Comparison of ENCODE assay signal across 8 cellular contexts in the genomic region with DNA sequence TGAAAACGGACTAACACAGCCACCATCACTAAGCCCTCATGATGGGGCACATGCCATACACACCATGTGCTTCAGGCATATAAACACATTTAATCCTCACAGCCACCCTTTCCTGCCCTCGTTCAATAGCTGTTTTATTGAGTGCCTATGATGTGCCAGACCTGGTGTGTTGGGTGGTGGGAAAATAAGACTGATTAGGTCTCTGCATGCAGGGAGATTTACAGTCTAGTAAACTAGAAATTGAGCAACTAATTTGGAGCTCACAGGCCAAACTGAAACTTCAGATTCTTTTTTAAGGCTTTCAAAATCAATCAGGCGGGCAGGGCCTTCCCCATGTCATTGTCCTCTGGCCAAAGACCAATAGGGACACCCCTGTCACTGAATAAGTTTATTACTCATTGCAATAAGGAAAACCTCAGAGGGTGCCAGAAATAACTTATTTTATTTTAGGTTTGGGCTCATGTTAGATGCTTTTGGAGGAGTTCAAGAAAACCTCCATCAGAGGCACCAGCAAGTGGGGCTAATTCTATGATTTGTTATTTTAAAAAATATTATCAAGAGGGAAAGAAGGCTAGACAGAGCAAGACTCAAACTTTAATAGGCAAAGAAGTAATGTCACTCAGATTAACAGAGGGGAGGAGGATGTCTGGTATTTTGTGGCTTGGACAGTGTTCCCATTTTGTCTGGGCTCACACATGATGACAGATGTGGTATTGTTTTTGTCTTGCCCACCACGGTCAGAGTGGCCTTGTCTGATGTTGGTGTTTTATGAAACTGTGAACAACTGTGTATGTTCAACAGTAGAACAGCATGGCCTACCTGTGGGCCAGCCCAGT. TPM values are rescaled to one million over a fixed set of nuclear protein-coding genes. Genes with fewer than 3 reads are reported as not detected.
A peak's percentile ranks its signal among the peaks of the same experiment; 100 is the strongest.
DNase-seq lines count a peak whose midpoint lies in the region; ATAC-seq, FAIRE-seq and TF ChIP-seq lines count a peak whose summit lies in the region.

No MANE protein-coding gene starts in this region.

- H3K4me3 ChIP-seq in bronchial epithelial cell (ENCODE audit: low read depth, low read length) (no peak overlapping the region), suprapubic skin (no peak overlapping the region)

- TF ChIP-seq CTCF in bronchial epithelial cell (IDR thresholded peaks at IDR 0.05; ENCODE audit: insufficient read depth, low read length, severe bottlenecking) (no peak), RWPE1 (conservative IDR thresholded peaks at IDR 0.05; ENCODE audit: low read depth) (no peak), suprapubic skin (IDR thresholded peaks at IDR 0.05) (no peak)

- H3K27me3 ChIP-seq in bronchial epithelial cell (ENCODE audit: control insufficient read depth, insufficient read depth, low read length) (no peaks in the 10 kb centered on the region), suprapubic skin (no peaks in the 10 kb centered on the region)

- H3K27ac ChIP-seq in RWPE1 (no peak overlapping the region), suprapubic skin (no peak overlapping the region)

- peak; percentile 50 for FAIRE-seq in bronchial epithelial cell (lab: Jason Lieb, UNC)

- CTCF ChIA-PET in RWPE1 (lab: Yijun Ruan, JAX): no interaction called here

- no peak for DNase-seq in bronchial epithelial cell (ENCODE audit: low read depth)
- no peak for DNase-seq in NCI-H2171 (lab: John Stamatoyannopoulos, UW)
- no peak for DNase-seq in RWPE1 (ENCODE audit: low spot score)
- no peak for DNase-seq in HK-2 (ENCODE audit: unreplicated experiment)
- DNase-seq in suprapubic skin (ENCODE audit: low spot score in 2 of 2): no peak

- TF ChIP-seq POLR2A in suprapubic skin (IDR thresholded peaks at IDR 0.05): no peak

- H3K4me1 ChIP-seq in suprapubic skin: no peaks in the 10 kb centered on the region

- no peaks in the 10 kb centered on the region for H3K9me3 ChIP-seq in suprapubic skin

- H3K36me3 ChIP-seq in bronchial epithelial cell (ENCODE audit: control insufficient read depth, insufficient read depth, low read length) (peaks cover 5% of the 10 kb centered on the region), suprapubic skin (peaks cover 28% of the 10 kb centered on the region)

- POLR2A ChIA-PET in RWPE1 (lab: Yijun Ruan, JAX; ENCODE audit: low non-redundant PET): interaction anchor here (0.6 kb wide), 1 partner anchor 25 kb away, joined by 3 read pairs; no protein-coding TSS in a partner anchor

- ATAC-seq in GM18861 (IDR thresholded peaks at IDR 0.05; ENCODE audit: unreplicated experiment) (peak; percentile 91), GM21367 (IDR thresholded peaks at IDR 0.05; ENCODE audit: unreplicated experiment) (peak; percentile 82), HG03135 (IDR thresholded peaks at IDR 0.05; ENCODE audit: unreplicated experiment) (peak; percentile 88)

- WGBS in suprapubic skin: 66% methylated on average over 4 of the region's 4 CpGs

- TF ChIP-seq EP300 in suprapubic skin (IDR thresholded peaks at IDR 0.05): no peak

RNA-seq across cellular contexts. Expression of gene ZFP64, which starts 12.0 kb away (rescaled TPM):
- 27.5 and 49.8 TPM in 2 replicates for total RNA-seq in bronchial epithelial cell
- 10 to 100 TPM; 25.1 to 33.8 (median 28.2) TPM for total RNA-seq in suprapubic skin
